Comparison of ENCODE assay signal across 9 cellular contexts in genomic region chr20:1888796-1889463, GRCh38. TPM values are rescaled to one million over a fixed set of nuclear protein-coding genes. Genes with fewer than 3 reads are reported as not detected.
A peak's percentile ranks its signal among the peaks of the same experiment; 100 is the strongest.
DNase-seq lines count a peak whose midpoint lies in the region; ATAC-seq and TF ChIP-seq lines count a peak whose summit lies in the region.
"Had no signal": no experiment of that assay in that cellular context is flagged by ENCODE, and none has a peak within 500 bp of the region (broad histone marks: within the 10 kb centered on the region; RNA-seq: fewer than 3 reads in every experiment).

No MANE protein-coding gene starts in this region.

- no peak overlapping the region for H2BK15ac ChIP-seq in IMR-90 (ENCODE audit: low read depth, low read length)

- no peak overlapping the region for H3K4ac ChIP-seq in IMR-90 (ENCODE audit: low read depth, low read length)

- H3K23ac ChIP-seq in IMR-90 (ENCODE audit: low read depth, low read length): peak overlapping the region; percentile 15; the same call in 1 of the 2 replicates

- TF ChIP-seq CTCF in IMR-90 (conservative IDR thresholded peaks at IDR 0.05; ENCODE audit: low read depth, low read length) (no peak), fibroblast of villous mesenchyme (IDR thresholded peaks at IDR 0.05; ENCODE audit: insufficient read depth, low read depth, low read length) (no peak)
- no peak for TF ChIP-seq CTCF in CD4-positive, alpha-beta T cell (IDR thresholded peaks at IDR 0.05)

- no peak overlapping the region for H3K4me2 ChIP-seq in IMR-90 (ENCODE audit: low read depth, low read length)

- no peak for TF ChIP-seq RAD21 in IMR-90 (IDR thresholded peaks at IDR 0.05; ENCODE audit: low read length)

- H3K4me1 Mint-ChIP-seq in CD4-positive, alpha-beta T cell (ENCODE audit: low read depth): peaks cover 4% of the 10 kb centered on the region
- H3K4me1 Mint-ChIP-seq: activated CD4-positive, alpha-beta memory T cell treated with anti-CD3 and anti-CD28 coated beads, Interleukin-2, amount 10 ng/mL, durations not matched to agents 7 days and 5 days had no signal

- H4K8ac ChIP-seq in IMR-90 (ENCODE audit: low read depth in 2 of 2, low read length in 2 of 2): no peak overlapping the region

- dilution Hi-C loops in IMR-90 (cut with HindIII; ENCODE audit: low sequenced_read_pairs, unreplicated experiment): no loop called here

- no peak overlapping the region for H3K18ac ChIP-seq in IMR-90 (ENCODE audit: low read depth, low read length)

- TF ChIP-seq POLR2A in IMR-90 (IDR thresholded peaks at IDR 0.05; ENCODE audit: low read depth, low read length): no peak

- peak overlapping the region; percentile 18 for H2AFZ ChIP-seq in IMR-90 (replicated peaks; ENCODE audit: low read length, poor library complexity)

- H2AK9ac ChIP-seq in IMR-90 (replicated peaks; ENCODE audit: low read depth, low read length, poor library complexity): peak overlapping the region; percentile 52

- 54% methylated on average over 4 of the region's 7 CpGs; no CpG with 5 or more reads in 1 of the 2 experiments for whole genome bisulfite sequencing in IMR-90 (ENCODE audit: extremely low coverage in 2 of 2, insufficient read length in 1 of 2), 2 experiments

- peaks cover 15 to 18% of the 10 kb centered on the region in 2 experiments; a peak in 3 of 4 replicates for H3K79me1 ChIP-seq in IMR-90 (ENCODE audit: low read depth in 1 of 2, low read length in 2 of 2)

- in situ Hi-C loops in IMR-90 (cut with MboI; ENCODE audit: low sequenced_read_pairs): no loop called here

- ATAC-seq in IMR-90 (ENCODE audit: low read depth) (peak; percentile 33), sciatic nerve (peak; percentile 20)
- no peak for ATAC-seq in CD4-positive, alpha-beta T cell (ENCODE audit: poor library complexity)

- H2AK5ac ChIP-seq in IMR-90 (ENCODE audit: low read depth, low read length): no peak overlapping the region

- no peak overlapping the region for H3K56ac ChIP-seq in IMR-90 (ENCODE audit: extremely low read depth, insufficient read depth, low read length)

- H2BK120ac ChIP-seq in IMR-90 (ENCODE audit: low read depth, low read length): no peak overlapping the region

- POLR2A ChIA-PET in IMR-90 (lab: Charles Lee; ENCODE audit: unreplicated experiment): no interaction called here
- POLR2A ChIA-PET in CD4-positive, alpha-beta T cell (lab: Charles Lee): no interaction called here

- H3K36me3 ChIP-seq in IMR-90 (ENCODE audit: control insufficient read depth, insufficient read depth, low read length): peaks cover 3% of the 10 kb centered on the region; the same call in 1 of the 2 replicates
- H3K36me3 ChIP-seq in SK-N-MC (ENCODE audit: insufficient read depth, low read length): no peaks in the 10 kb centered on the region

- no peak overlapping the region for H4K91ac ChIP-seq in IMR-90 (ENCODE audit: insufficient read depth, low read depth, low read length)

- no peak overlapping the region for H2BK20ac ChIP-seq in IMR-90 (ENCODE audit: low read depth, low read length)

- no peak overlapping the region for H3K27ac Mint-ChIP-seq in CD4-positive, alpha-beta T cell
- H3K27ac Mint-ChIP-seq: activated CD4-positive, alpha-beta memory T cell treated with anti-CD3 and anti-CD28 coated beads, Interleukin-2, amount 10 ng/mL, durations not matched to agents 7 days and 5 days had no signal

- CTCF ChIA-PET in IMR-90 (lab: Yijun Ruan, JAX): no interaction called here
- CTCF ChIA-PET in CD4-positive, alpha-beta T cell (lab: Charles Lee): no interaction called here

- H3K4me3 Mint-ChIP-seq in CD4-positive, alpha-beta T cell: no peak overlapping the region
- H3K4me3 Mint-ChIP-seq: activated CD4-positive, alpha-beta memory T cell treated with anti-CD3 and anti-CD28 coated beads, Interleukin-2, amount 10 ng/mL, durations not matched to agents 7 days and 5 days had no signal

- no peak overlapping the region; the same call in 1 of the 2 replicates for H4K5ac ChIP-seq in IMR-90 (ENCODE audit: low read depth, low read length)

- H3K4me1 ChIP-seq in IMR-90 (ENCODE audit: control insufficient read depth, insufficient read depth, low read length): peaks cover 12% of the 10 kb centered on the region

- H3K9me3 Mint-ChIP-seq in CD4-positive, alpha-beta T cell: no peaks in the 10 kb centered on the region
- H3K9me3 Mint-ChIP-seq: activated CD4-positive, alpha-beta memory T cell treated with anti-CD3 and anti-CD28 coated beads, Interleukin-2, amount 10 ng/mL, durations not matched to agents 7 days and 5 days had no signal

- H3K27me3 Mint-ChIP-seq in CD4-positive, alpha-beta T cell: peaks cover 54% of the 10 kb centered on the region

- no peaks in the 10 kb centered on the region for H4K20me1 ChIP-seq in IMR-90 (ENCODE audit: insufficient read depth, low read length)

- H3K4me3 ChIP-seq in IMR-90 (ENCODE audit: insufficient read depth, low read depth, low read length): no peak overlapping the region
- H3K4me3 ChIP-seq in SK-N-MC: 0 out of 2 replicates have a peak overlapping the region, but pooled peaks have one; percentile 17
- H3K4me3 ChIP-seq in fibroblast of villous mesenchyme (ENCODE audit: low read depth, low read length): no peak overlapping the region

- no peak overlapping the region for H3K27ac ChIP-seq in IMR-90 (ENCODE audit: insufficient read depth, low read length)
- H3K27ac ChIP-seq in SK-N-MC: no peak overlapping the region
- H3K27ac ChIP-seq in CD4-positive, alpha-beta T cell (ENCODE audit: low read depth, low read length): no peak overlapping the region

- H3K36me3 Mint-ChIP-seq in CD4-positive, alpha-beta T cell (ENCODE audit: low read depth): no peaks in the 10 kb centered on the region

- intact Hi-C loops in IMR-90 (cut with micrococcal nuclease) (no loop called here), sciatic nerve (cut with DNase I) (no loop called here)
- intact Hi-C loops in CD4-positive, alpha-beta T cell (cut with DNase I, micrococcal nuclease): no loop called here

- no peaks in the 10 kb centered on the region for H3K9me3 ChIP-seq in IMR-90 (ENCODE audit: control insufficient read depth, insufficient read depth, low read length)
- no peaks in the 10 kb centered on the region for H3K9me3 ChIP-seq in SK-N-MC (ENCODE audit: low read depth, low read length)
- no peaks in the 10 kb centered on the region for H3K9me3 ChIP-seq in CD4-positive, alpha-beta T cell (ENCODE audit: control insufficient read depth, low read length)

- no peak overlapping the region for H2BK5ac ChIP-seq in IMR-90 (ENCODE audit: low read depth, low read length, poor library complexity, severe bottlenecking)

- H3K14ac ChIP-seq in IMR-90 (replicated peaks; ENCODE audit: low read depth, low read length): 0 out of 2 replicates have a peak overlapping the region, but pooled peaks have one; percentile 37

- DNase-seq in IMR-90 (peak; percentile 41), SK-N-MC (ENCODE audit: low read depth, low spot score) (peak; percentile 53), fibroblast of villous mesenchyme (ENCODE audit: low read depth) (peak; percentile 59), sciatic nerve (ENCODE audit: low spot score) (no peak), middle frontal gyrus (ENCODE audit: extremely low spot score, low spot score) (no peak)
- no peak for DNase-seq in stimulated activated CD8-positive, alpha-beta memory T cell treated with anti-CD3 and anti-CD28 coated beads, Interleukin-4, amount 100 ng/mL, for 48 hours
- DNase-seq in CD4-positive, alpha-beta T cell: no peak
- DNase-seq: activated CD4-positive, alpha-beta memory T cell treated with anti-CD3 and anti-CD28 coated beads, Interleukin-2, amount 10 ng/mL, durations not matched to agents 7 days and 5 days; SHP77 treated with DMSO at 0.1 percent for 48 hours had no signal

- no peaks in the 10 kb centered on the region; the same call in 1 of the 2 replicates for H3K9me1 ChIP-seq in IMR-90 (ENCODE audit: insufficient read depth, low read length)

- no TSS peak for BruUV-seq in IMR-90 (replicated peaks; lab: Mats Ljungman, UMichigan)

- H3K27me3 ChIP-seq in IMR-90 (ENCODE audit: control insufficient read depth, insufficient read depth, low read length): 0 out of 2 replicates have a peak, but pooled peaks cover 2% of the 10 kb centered on the region
- H3K27me3 ChIP-seq in CD4-positive, alpha-beta T cell (ENCODE audit: control insufficient read depth, insufficient read depth, low read length): peaks cover 49% of the 10 kb centered on the region

- no peak overlapping the region for H3K9ac ChIP-seq in IMR-90 (ENCODE audit: low read depth, low read length)
- no peak overlapping the region for H3K9ac ChIP-seq in SK-N-MC (ENCODE audit: insufficient read length)

TF ChIP-seq in IMR-90, 13 proteins besides CTCF, POLR2A, EP300 and RAD21:
- no peak for TF ChIP-seq NFE2L2 (IDR thresholded peaks at IDR 0.05; ENCODE audit: low read depth, low read length)
- TF ChIP-seq RFX5 (IDR thresholded peaks at IDR 0.05; ENCODE audit: low read depth, low read length): no peak
- peak; percentile 71 for TF ChIP-seq CEBPB (IDR thresholded peaks at IDR 0.05; ENCODE audit: low read depth, low read length)
- TF ChIP-seq, protein P1, sequence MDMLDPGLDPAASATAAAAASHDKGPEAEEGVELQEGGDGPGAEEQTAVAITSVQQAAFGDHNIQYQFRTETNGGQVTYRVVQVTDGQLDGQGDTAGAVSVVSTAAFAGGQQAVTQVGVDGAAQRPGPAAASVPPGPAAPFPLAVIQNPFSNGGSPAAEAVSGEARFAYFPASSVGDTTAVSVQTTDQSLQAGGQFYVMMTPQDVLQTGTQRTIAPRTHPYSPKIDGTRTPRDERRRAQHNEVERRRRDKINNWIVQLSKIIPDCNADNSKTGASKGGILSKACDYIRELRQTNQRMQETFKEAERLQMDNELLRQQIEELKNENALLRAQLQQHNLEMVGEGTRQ (IDR thresholded peaks at IDR 0.05; ENCODE audit: low read depth, low read length): no peak
- TF ChIP-seq MXI1 (IDR thresholded peaks at IDR 0.05; ENCODE audit: borderline replicate concordance, low read depth, low read length): no peak

RNA-seq across cellular contexts. Expression of gene SIRPA, which starts 6.3 kb away (rescaled TPM):
- total RNA-seq in IMR-90 (2012; rRNA removed) (9.7 and 9.9 TPM in 2 replicates), fibroblast of villous mesenchyme (3.9 and 10.0 TPM in 2 replicates), sciatic nerve (55.5 TPM)
- 37.2 and 40.2 TPM in 2 replicates for polyA plus RNA-seq in IMR-90 (2012; rRNA removed)
- polyA plus RNA-seq in IMR-90 (2012; cell fraction: cytosol; rRNA removed): 25.7 and 34.3 TPM in 2 replicates
- polyA plus RNA-seq in IMR-90 (2012; cell fraction: nucleus; rRNA removed; ENCODE audit: low replicate concordance): 30.5 and 36.1 TPM in 2 replicates
- total RNA-seq in CD4-positive, alpha-beta T cell: under 1 TPM; 0.60 to 0.64 TPM
- total RNA-seq: activated CD4-positive, alpha-beta memory T cell treated with anti-CD3 and anti-CD28 coated beads, Interleukin-2, amount 10 ng/mL, durations not matched to agents 7 days and 5 days had no signal

Comparison
In these comparisons a context has a peak if more than half of its experiments do, and no peak if none do; other contexts are left out.
1. DNase-seq: peak in IMR-90 (single experiment), SK-N-MC (single experiment) and fibroblast of villous mesenchyme (single experiment); none in sciatic nerve (single experiment), middle frontal gyrus (single experiment), stimulated activated CD8-positive, alpha-beta memory T cell treated with anti-CD3 and anti-CD28 coated beads, Interleukin-4, amount 100 ng/mL, for 48 hours (single experiment) and CD4-positive, alpha-beta T cell (0 of 10).